8 cellular contexts compared by ENCODE assay signal in the genomic region with DNA sequence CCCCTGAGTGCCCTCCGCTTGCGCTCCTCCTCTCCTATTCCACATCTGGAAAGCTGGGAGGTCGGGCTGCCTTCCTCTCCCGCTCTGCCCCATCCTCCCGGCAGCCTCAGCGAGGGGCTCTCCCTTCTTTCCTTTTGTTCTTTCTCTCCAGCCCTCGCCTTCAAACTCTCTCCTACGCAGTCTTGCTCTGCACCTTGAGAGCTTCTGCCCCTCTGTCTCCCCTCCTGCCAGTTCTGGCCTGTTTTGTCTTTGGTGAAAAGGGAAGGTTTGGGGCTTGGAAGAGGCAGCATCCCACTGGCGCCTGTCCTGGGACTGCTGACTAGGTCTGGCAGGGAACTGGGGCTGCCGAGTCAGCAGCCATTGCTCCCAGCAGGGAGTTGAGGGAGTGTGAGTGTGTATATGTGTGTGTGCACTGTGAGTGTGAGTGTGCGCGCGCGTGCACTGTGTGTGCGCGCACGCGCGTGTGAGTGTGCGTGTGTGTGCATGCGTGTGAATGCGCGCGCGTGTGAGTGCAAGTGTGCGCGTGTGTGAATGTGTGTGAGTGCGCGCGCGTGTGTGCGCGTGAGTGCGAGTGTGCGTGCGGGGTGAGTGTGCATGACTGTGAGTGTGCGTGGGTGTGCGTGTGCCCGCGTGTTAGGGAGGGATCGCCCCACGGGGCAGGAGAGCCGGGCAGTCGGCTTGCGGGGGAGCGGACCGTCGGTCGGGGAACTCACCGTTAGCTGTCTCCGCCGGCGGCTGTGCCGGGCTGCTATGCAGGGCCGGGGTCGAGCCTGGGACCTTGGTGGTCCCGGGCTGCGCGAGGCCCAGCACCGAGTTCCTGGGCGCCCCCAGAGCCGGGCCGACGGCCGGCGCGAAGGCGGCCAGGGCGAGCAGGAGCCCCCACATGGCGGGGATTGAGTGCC. TPM values are rescaled to one million over a fixed set of nuclear protein-coding genes. Genes with fewer than 3 reads are reported as not detected.
DNase-seq lines count a peak whose midpoint lies in the region; ATAC-seq and TF ChIP-seq lines count a peak whose summit lies in the region.

No MANE protein-coding gene starts in this region.

- no peaks in the 10 kb centered on the region for H3K4me1 ChIP-seq in ACC112 (ENCODE audit: control insufficient read depth, insufficient read depth, low read length, unreplicated experiment)
- H3K4me1 ChIP-seq in gastrocnemius medialis = peaks cover 0 to 6% of the 10 kb centered on the region in 2 donors

- H3K27me3 ChIP-seq in ACC112 (ENCODE audit: insufficient read depth, low read length) (peaks cover 61% of the 10 kb centered on the region), gastrocnemius medialis (peaks cover 46 to 67% (median 64%) of the 10 kb centered on the region in 3 donors)

- H2AFZ ChIP-seq in ACC112 (ENCODE audit: low read length, unreplicated experiment) = no peak overlapping the region

- in situ Hi-C loops in gastrocnemius medialis (cut with MboI; ENCODE audit: low sequenced_read_pairs in 4 of 4) = no loop called here

- H3K27ac ChIP-seq in ACC112 (ENCODE audit: low read depth, low read length) (no peak overlapping the region), gastrocnemius medialis (no peak overlapping the region)

- intact Hi-C loops in gastrocnemius medialis (cut with DNase I; ENCODE audit: low total_unique reads) = no loop called here

- H3K4me3 ChIP-seq in ACC112 (ENCODE audit: low read depth, low read length) (peak overlapping the region; percentile 68), gastrocnemius medialis (peak overlapping the region in 3 of 4 donors; percentile 9 to 20 (median 10))

- peaks cover 0 to 7% (median 0%) of the 10 kb centered on the region in 3 donors for H3K9me3 ChIP-seq in gastrocnemius medialis

- H3K79me2 ChIP-seq in ACC112 (ENCODE audit: control insufficient read depth, insufficient read depth, low read length, unreplicated experiment) = no peaks in the 10 kb centered on the region

- no peak for TF ChIP-seq POLR2A in gastrocnemius medialis (IDR thresholded peaks at IDR 0.05)

- no peak for TF ChIP-seq CTCF in gastrocnemius medialis (IDR thresholded peaks at IDR 0.05 in 4 of 5, conservative IDR thresholded peaks at IDR 0.05 in 1 of 5)

- DNase-seq in SK-N-DZ (ENCODE audit: low spot score) (peak; percentile 48), germinal center (ENCODE audit: low spot score) (peak; percentile 36), gastrocnemius medialis (no peak), NCI-H345 (lab: John Stamatoyannopoulos, UW) (no peak), NCI-H1105 treated with DMSO at 0.1 percent for 48 hours (lab: John Stamatoyannopoulos, UW) (no peak), NCI-H446 treated with DMSO at 0.1 percent for 48 hours (lab: John Stamatoyannopoulos, UW) (no peak)

- H3K36me3 ChIP-seq in ACC112 (ENCODE audit: insufficient read depth, low read length) (no peaks in the 10 kb centered on the region), gastrocnemius medialis (no peaks in the 10 kb centered on the region)

- ATAC-seq in GM19324 (IDR thresholded peaks at IDR 0.05; ENCODE audit: low FRiP score, unreplicated experiment) (peak; percentile 21), gastrocnemius medialis (no peak)

RNA-seq across cellular contexts. Expression of a gene that starts 0.5 kb away (rescaled TPM):
- polyA plus RNA-seq in SK-N-DZ (2014; cell fraction: cytosol; rRNA removed) = 59.3 and 66.7 TPM in 2 replicates
- polyA plus RNA-seq in SK-N-DZ (2014; cell fraction: nucleus; rRNA removed) = 339 and 340 TPM in 2 replicates
- total RNA-seq in gastrocnemius medialis = 1 to 10 TPM in 1 of 4 donors, under 1 TPM in 2, not detected in 1; 0.46 to 1.6 (median 0.81) TPM

RNA-seq across cellular contexts. Expression of a gene that starts 14.8 kb away (rescaled TPM):
- not detected in 2 replicates for polyA plus RNA-seq in SK-N-DZ (2014; cell fraction: cytosol; rRNA removed)
- not detected in 2 replicates for polyA plus RNA-seq in SK-N-DZ (2014; cell fraction: nucleus; rRNA removed)
- not detected for total RNA-seq in gastrocnemius medialis

RNA-seq across cellular contexts. Expression of a gene that starts 16.2 kb away (rescaled TPM):
- polyA plus RNA-seq in SK-N-DZ (2014; cell fraction: cytosol; rRNA removed) = not detected in 2 replicates
- polyA plus RNA-seq in SK-N-DZ (2014; cell fraction: nucleus; rRNA removed) = not detected in 2 replicates
- not detected for total RNA-seq in gastrocnemius medialis

RNA-seq across cellular contexts. Expression of a gene that starts 40.5 kb away (rescaled TPM):
- 62.0 and 73.3 TPM in 2 replicates for polyA plus RNA-seq in SK-N-DZ (2014; cell fraction: cytosol; rRNA removed)
- polyA plus RNA-seq in SK-N-DZ (2014; cell fraction: nucleus; rRNA removed) = 352 and 364 TPM in 2 replicates
- 1 to 10 TPM; 2.6 to 9.3 (median 5.7) TPM for total RNA-seq in gastrocnemius medialis

RNA-seq across cellular contexts. Expression of a gene that starts 40.6 kb away (rescaled TPM):
- polyA plus RNA-seq in SK-N-DZ (2014; cell fraction: cytosol; rRNA removed) = 58.3 and 61.7 TPM in 2 replicates
- 219 and 221 TPM in 2 replicates for polyA plus RNA-seq in SK-N-DZ (2014; cell fraction: nucleus; rRNA removed)
- total RNA-seq in gastrocnemius medialis = 10 to 100 TPM; 17.3 to 26.4 (median 21.6) TPM

Comparison
In these comparisons a context has a peak if more than half of its experiments do, and no peak if none do; other contexts are left out.
1. DNase-seq: peak in SK-N-DZ (single experiment) and germinal center (single experiment); none in gastrocnemius medialis (0 of 2), NCI-H345 (single experiment), NCI-H1105 treated with DMSO at 0.1 percent for 48 hours (single experiment) and NCI-H446 treated with DMSO at 0.1 percent for 48 hours (single experiment).